9 cellular contexts compared by ENCODE assay signal in the genomic region with DNA sequence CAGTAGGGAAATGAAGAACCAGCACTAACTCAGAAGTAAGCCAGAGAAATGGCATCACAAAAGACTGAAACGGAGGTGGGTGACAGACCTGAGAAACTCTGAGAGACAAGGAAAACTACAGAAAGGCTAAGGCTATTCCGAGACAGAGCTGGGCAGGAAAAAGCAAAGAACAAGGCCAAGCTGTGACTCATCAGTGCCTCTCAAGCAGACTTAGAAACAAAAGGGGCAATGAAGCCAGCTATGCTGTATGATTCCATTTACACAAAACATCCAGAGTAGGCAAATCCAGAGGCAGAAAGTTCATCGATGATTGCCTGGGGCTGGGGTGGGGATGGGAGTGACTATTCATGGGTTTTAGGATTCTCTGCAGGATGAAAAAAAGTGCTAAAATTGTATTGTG. TPM values are rescaled to one million over a fixed set of nuclear protein-coding genes. Genes with fewer than 3 reads are reported as not detected.
DNase-seq lines count a peak whose midpoint lies in the region; ATAC-seq, FAIRE-seq and TF ChIP-seq lines count a peak whose summit lies in the region.
"Had no signal": no experiment of that assay in that cellular context is flagged by ENCODE, and none has a peak within 500 bp of the region (broad histone marks: within the 10 kb centered on the region; RNA-seq: fewer than 3 reads in every experiment).

No MANE protein-coding gene starts in this region.

- FAIRE-seq in keratinocyte (lab: Jason Lieb, UNC), result peak; percentile 89
- FAIRE-seq: colon had no signal

- H3K36me3 ChIP-seq in keratinocyte (ENCODE audit: control insufficient read depth in 2 of 2, extremely low read depth in 1 of 2, insufficient read depth in 2 of 2, low read length in 2 of 2), result peaks cover 0 to 2% of the 10 kb centered on the region in 2 experiments

- H3K4me3 ChIP-seq in cardiac fibroblast (replicated peaks in 1 of 2; ENCODE audit: low read depth in 2 of 2, low read length in 2 of 2), result no peak overlapping the region
- no peak overlapping the region for H3K4me3 ChIP-seq in keratinocyte (ENCODE audit: control insufficient read depth in 2 of 3, extremely low read depth in 1 of 3, insufficient read depth in 2 of 3, low read depth in 1 of 3, low read length in 3 of 3)

- dilution Hi-C loops in keratinocyte (cut with MboI; ENCODE audit: extremely low pct_ligation_motif_present, low sequenced_read_pairs), result no loop called here

- no peaks in the 10 kb centered on the region for H3K9me1 ChIP-seq in keratinocyte (ENCODE audit: control insufficient read depth, extremely low read depth, insufficient read depth, low read length)

- peaks cover 2% of the 10 kb centered on the region for H3K79me2 ChIP-seq in keratinocyte (ENCODE audit: control insufficient read depth, insufficient read depth, low read length)

- no peaks in the 10 kb centered on the region for H3K9me3 ChIP-seq in keratinocyte (ENCODE audit: control insufficient read depth, low read depth, low read length)

- peak overlapping the region; percentile 72 for H2AFZ ChIP-seq in keratinocyte (ENCODE audit: control insufficient read depth, low read length)

- no peaks in the 10 kb centered on the region for H4K20me1 ChIP-seq in keratinocyte (ENCODE audit: control insufficient read depth, extremely low read depth, insufficient read depth, low read length)

- H3K4me2 ChIP-seq in keratinocyte (ENCODE audit: control insufficient read depth, extremely low read depth, insufficient read depth, low read depth, low read length), result peak overlapping the region; percentile 77

- TF ChIP-seq CTCF in cardiac fibroblast (IDR thresholded peaks at IDR 0.05; ENCODE audit: low read depth, low read length), result no peak
- TF ChIP-seq CTCF in keratinocyte (optimal IDR thresholded peaks at IDR 0.05 in 1 of 3, IDR thresholded peaks at IDR 0.05 in 1 of 3, conservative IDR thresholded peaks at IDR 0.05 in 1 of 3; ENCODE audit: extremely low read depth in 1 of 3, insufficient read depth in 2 of 3, low read length in 3 of 3), result no peak

- H3K9ac ChIP-seq in keratinocyte (ENCODE audit: control insufficient read depth, extremely low read depth, insufficient read depth, low read length), result peak overlapping the region; percentile 37

- no peaks in the 10 kb centered on the region for H3K27me3 ChIP-seq in keratinocyte (ENCODE audit: control insufficient read depth, extremely low read depth, insufficient read depth, low read length)

- ATAC-seq in GM19328 (IDR thresholded peaks at IDR 0.05; ENCODE audit: unreplicated experiment) (no peak), left colon (no peak), HG03097 (IDR thresholded peaks at IDR 0.05; ENCODE audit: low FRiP score, unreplicated experiment) (no peak)

- H3K4me1 ChIP-seq in keratinocyte (ENCODE audit: control insufficient read depth, extremely low read depth, insufficient read depth, low read length), result peaks cover 19% of the 10 kb centered on the region

- DNase-seq in HT1080 (ENCODE audit: low read depth) (peak; percentile 89), cardiac fibroblast (ENCODE audit: low read depth in 2 of 2) (peak; percentile 86 to 88), keratinocyte (ENCODE audit: low read depth, low spot score) (peak; percentile 77), stromal cell of bone marrow (ENCODE audit: low read depth) (peak; percentile 76), DMS79 treated with DMSO at 0.1 percent for 48 hours (lab: John Stamatoyannopoulos, UW) (no peak), left colon (no peak)

- peak overlapping the region; percentile 68 for H3K27ac ChIP-seq in keratinocyte (ENCODE audit: control insufficient read depth, insufficient read depth, low read length)

- intact Hi-C loops in left colon (cut with DNase I, micrococcal nuclease), result no loop called here

RNA-seq across cellular contexts. Expression of gene SLC23A2, which starts 50.0 kb away (rescaled TPM):
- total RNA-seq in HT1080 (2014; rRNA removed; shearing (Covaris generic)), result 18.0 and 21.1 TPM in 2 replicates
- polyA plus RNA-seq in HT1080 (2015; cell fraction: cytosol; rRNA removed), result 15.8 and 19.8 TPM in 2 replicates
- polyA plus RNA-seq in HT1080 (2015; cell fraction: nucleus; rRNA removed), result 45.4 and 47.1 TPM in 2 replicates
- 9.6 to 14.7 TPM (median 13.4 TPM) in 3 replicates for polyA plus RNA-seq in keratinocyte
- 3.3 TPM for polyA plus RNA-seq in keratinocyte (2011; ENCODE audit: low read depth)
- polyA plus RNA-seq in keratinocyte (2011; cell fraction: cytosol; rRNA removed), result 4.4 and 5.5 TPM in 2 replicates
- polyA plus RNA-seq in keratinocyte (2011; cell fraction: nucleus; rRNA removed), result 33.3 and 34.6 TPM in 2 replicates
- 5.2 and 9.3 TPM in 2 replicates for polyA plus RNA-seq in keratinocyte (2012; ENCODE audit: low replicate concordance)
- 22.0 to 44.4 TPM (median 26.2 TPM) in 3 replicates for polyA minus RNA-seq in keratinocyte
- polyA minus RNA-seq in keratinocyte (2011; cell fraction: cytosol; rRNA and poly(A)+ RNA removed), result 12.1 TPM
- 38.6 and 54.2 TPM in 2 replicates for polyA minus RNA-seq in keratinocyte (2011; cell fraction: nucleus; rRNA and poly(A)+ RNA removed)
- total RNA-seq in left colon, result 10 to 100 TPM in 1 of 2 donors, 1 to 10 TPM in 1; 6.5 to 10.1 TPM

Comparison
In these comparisons a context has a peak if more than half of its experiments do, and no peak if none do; other contexts are left out.
1. DNase-seq: peak in HT1080 (single experiment), cardiac fibroblast (2 of 2), keratinocyte (single experiment) and stromal cell of bone marrow (single experiment); none in DMS79 treated with DMSO at 0.1 percent for 48 hours (single experiment) and left colon (0 of 2).